Comparison of ENCODE assay signal across 7 cellular contexts in the genomic region with DNA sequence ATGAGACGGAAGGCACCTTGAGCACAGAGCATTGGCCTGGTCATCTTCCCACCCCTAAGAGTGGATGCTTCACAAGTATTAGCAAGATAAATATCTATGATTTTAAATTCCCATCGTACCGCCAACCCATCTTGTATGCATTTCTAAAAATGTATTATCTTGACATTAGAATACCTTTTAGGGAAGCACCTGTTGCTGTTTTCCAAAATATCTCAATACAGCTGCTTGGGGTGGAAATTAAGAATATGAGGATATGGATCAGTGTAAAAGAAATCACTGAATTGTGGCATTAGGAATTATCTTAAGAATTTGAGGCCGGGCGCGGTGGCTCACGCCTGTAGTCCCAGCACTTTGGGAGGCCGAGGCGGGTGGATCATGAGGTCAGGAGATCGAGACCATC.
"Had no signal": no experiment of that assay in that cellular context is flagged by ENCODE, and none has a peak within 500 bp of the region (broad histone marks: within the 10 kb centered on the region; RNA-seq: fewer than 3 reads in every experiment).

No MANE protein-coding gene starts in this region.

- H3K4me3 ChIP-seq: K562 had no signal

- H3K4me1 Mint-ChIP-seq: IgD-negative memory B cell had no signal

- H3K27me3 Mint-ChIP-seq: IgD-negative memory B cell had no signal

- H3K9ac ChIP-seq: KMS-11 had no signal

- H3K4me3 Mint-ChIP-seq: IgD-negative memory B cell had no signal

- H3K4me2 ChIP-seq: KMS-11 had no signal

- DNase-seq: KBM-7, KG1 had no signal

- ATAC-seq: HepG2, K562 had no signal

- H3K27ac ChIP-seq: HL-60, KMS-11 had no signal

- H3K27ac Mint-ChIP-seq: IgD-negative memory B cell had no signal
